16 cellular contexts compared by ENCODE assay signal in the genomic region with DNA sequence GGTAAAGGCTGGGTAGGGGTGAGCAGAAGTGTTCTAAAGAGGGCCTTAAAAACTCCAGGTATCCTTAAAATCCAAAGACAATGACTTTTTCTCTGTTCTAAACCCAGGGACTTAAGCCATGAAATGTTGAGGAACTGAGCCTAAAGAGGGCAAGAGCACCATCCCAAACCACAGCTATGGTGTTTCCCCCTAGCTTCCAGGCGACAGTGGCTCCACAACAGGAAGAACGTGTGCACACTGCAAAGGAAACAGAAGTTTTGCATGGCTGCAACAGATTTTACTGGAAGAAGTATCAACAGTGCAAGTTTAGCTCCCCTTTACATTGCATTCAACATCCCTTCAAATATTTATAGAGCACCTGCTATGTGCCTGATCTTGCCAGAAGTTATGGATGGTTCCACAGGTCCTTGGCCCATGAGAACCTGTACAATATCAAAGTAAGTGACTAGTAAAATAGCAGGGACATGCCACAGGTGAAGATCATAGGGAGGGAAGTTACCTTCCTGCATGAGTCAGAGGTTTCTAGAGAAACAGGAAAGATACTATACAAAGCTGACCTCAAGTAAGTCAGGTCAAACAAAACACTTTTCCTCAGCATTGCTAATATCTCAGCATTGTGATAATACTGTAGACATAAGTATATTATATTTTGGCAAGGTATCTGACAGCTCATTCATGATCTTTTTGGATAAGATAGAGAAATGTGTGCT.
A peak's percentile ranks its signal among the peaks of the same experiment; 100 is the strongest.
DNase-seq lines count a peak whose midpoint lies in the region; ATAC-seq and TF ChIP-seq lines count a peak whose summit lies in the region.
"Had no signal": no experiment of that assay in that cellular context is flagged by ENCODE, and none has a peak within 500 bp of the region (broad histone marks: within the 10 kb centered on the region; RNA-seq: fewer than 3 reads in every experiment).

No MANE protein-coding gene starts in this region.

- ATAC-seq in GM18858 (IDR thresholded peaks at IDR 0.05; ENCODE audit: unreplicated experiment) (peak; percentile 59), HG02798 (IDR thresholded peaks at IDR 0.05; ENCODE audit: poor library complexity, unreplicated experiment) (peak; percentile 62), SK-N-SH treated with all-trans-retinoic acid at 6 μM for 48 hours (no peak), GM19328 (IDR thresholded peaks at IDR 0.05; ENCODE audit: unreplicated experiment) (no peak)

- DNase-seq in Ammon's horn (ENCODE audit: low spot score), result peak; percentile 51
- DNase-seq in RPMI8226, result peak; percentile 9
- no peak for DNase-seq in DMS 273 treated with DMSO at 0.1 percent for 48 hours (lab: John Stamatoyannopoulos, UW)
- DNase-seq in SW480 (ENCODE audit: low spot score), result no peak
- DNase-seq: activated B cell treated with CpG ODN at 0.5 μM for 24 hours; activated gamma-delta T cell treated with Interleukin-2 at 50 U/mL for 16 hours; CD4-positive, alpha-beta memory T cell; foreskin fibroblast; kidney; NCI-H2081; Peyer's patch; stimulated activated naive CD4-positive, alpha-beta T cell treated with Interleukin-2 at 50 U/mL for 16 hours had no signal

TF ChIP-seq in SK-N-SH treated with all-trans-retinoic acid at 6 μM for 48 hours, 23 proteins besides CTCF, POLR2A, EP300 and RAD21:
- no peak for TF ChIP-seq OSR1 (CRISPR knock-in tag; IDR thresholded peaks at IDR 0.05)
- TF ChIP-seq CSRNP3 (CRISPR knock-in tag; IDR thresholded peaks at IDR 0.05), result no peak
- TF ChIP-seq GLIS3 (CRISPR knock-in tag; IDR thresholded peaks at IDR 0.05), result no peak
- no peak for TF ChIP-seq POU6F1 (CRISPR knock-in tag; IDR thresholded peaks at IDR 0.05; ENCODE audit: borderline replicate concordance, low read depth)
- no peak for TF ChIP-seq ESRRG (CRISPR knock-in tag; IDR thresholded peaks at IDR 0.05)
- no peak for TF ChIP-seq ZFP3 (CRISPR knock-in tag; IDR thresholded peaks at IDR 0.05)
- no peak for TF ChIP-seq SNAI2 (CRISPR knock-in tag; IDR thresholded peaks at IDR 0.05)
- TF ChIP-seq PPARA (CRISPR knock-in tag; IDR thresholded peaks at IDR 0.05; ENCODE audit: borderline replicate concordance), result no peak
- no peak for TF ChIP-seq ZNF70 (CRISPR knock-in tag; IDR thresholded peaks at IDR 0.05)
- no peak for TF ChIP-seq CREB5 (CRISPR knock-in tag; IDR thresholded peaks at IDR 0.05; ENCODE audit: low read depth)
- TF ChIP-seq PATZ1 (CRISPR knock-in tag; IDR thresholded peaks at IDR 0.05; ENCODE audit: borderline replicate concordance), result no peak
- TF ChIP-seq TOX (CRISPR knock-in tag; IDR thresholded peaks at IDR 0.05; ENCODE audit: borderline replicate concordance), result no peak
- TF ChIP-seq, protein P1, sequence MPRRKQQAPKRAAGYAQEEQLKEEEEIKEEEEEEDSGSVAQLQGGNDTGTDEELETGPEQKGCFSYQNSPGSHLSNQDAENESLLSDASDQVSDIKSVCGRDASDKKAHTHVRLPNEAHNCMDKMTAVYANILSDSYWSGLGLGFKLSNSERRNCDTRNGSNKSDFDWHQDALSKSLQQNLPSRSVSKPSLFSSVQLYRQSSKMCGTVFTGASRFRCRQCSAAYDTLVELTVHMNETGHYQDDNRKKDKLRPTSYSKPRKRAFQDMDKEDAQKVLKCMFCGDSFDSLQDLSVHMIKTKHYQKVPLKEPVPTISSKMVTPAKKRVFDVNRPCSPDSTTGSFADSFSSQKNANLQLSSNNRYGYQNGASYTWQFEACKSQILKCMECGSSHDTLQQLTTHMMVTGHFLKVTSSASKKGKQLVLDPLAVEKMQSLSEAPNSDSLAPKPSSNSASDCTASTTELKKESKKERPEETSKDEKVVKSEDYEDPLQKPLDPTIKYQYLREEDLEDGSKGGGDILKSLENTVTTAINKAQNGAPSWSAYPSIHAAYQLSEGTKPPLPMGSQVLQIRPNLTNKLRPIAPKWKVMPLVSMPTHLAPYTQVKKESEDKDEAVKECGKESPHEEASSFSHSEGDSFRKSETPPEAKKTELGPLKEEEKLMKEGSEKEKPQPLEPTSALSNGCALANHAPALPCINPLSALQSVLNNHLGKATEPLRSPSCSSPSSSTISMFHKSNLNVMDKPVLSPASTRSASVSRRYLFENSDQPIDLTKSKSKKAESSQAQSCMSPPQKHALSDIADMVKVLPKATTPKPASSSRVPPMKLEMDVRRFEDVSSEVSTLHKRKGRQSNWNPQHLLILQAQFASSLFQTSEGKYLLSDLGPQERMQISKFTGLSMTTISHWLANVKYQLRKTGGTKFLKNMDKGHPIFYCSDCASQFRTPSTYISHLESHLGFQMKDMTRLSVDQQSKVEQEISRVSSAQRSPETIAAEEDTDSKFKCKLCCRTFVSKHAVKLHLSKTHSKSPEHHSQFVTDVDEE (CRISPR knock-in tag; IDR thresholded peaks at IDR 0.05), result no peak
- TF ChIP-seq CSDC2 (CRISPR knock-in tag; IDR thresholded peaks at IDR 0.05), result no peak
- no peak for TF ChIP-seq ISL1 (CRISPR knock-in tag; IDR thresholded peaks at IDR 0.05)
- no peak for TF ChIP-seq ZNF8 (CRISPR knock-in tag; IDR thresholded peaks at IDR 0.05)
- TF ChIP-seq ZC3H10 (CRISPR knock-in tag; IDR thresholded peaks at IDR 0.05), result no peak

Comparison
In these comparisons a context has a peak if more than half of its experiments do, and no peak if none do; other contexts are left out.
1. DNase-seq: peak in Ammon's horn (single experiment) and RPMI8226 (single experiment); none in DMS 273 treated with DMSO at 0.1 percent for 48 hours (single experiment) and SW480 (single experiment).
2. ATAC-seq: peak in GM18858 (single experiment) and HG02798 (single experiment); none in SK-N-SH treated with all-trans-retinoic acid at 6 μM for 48 hours (single experiment) and GM19328 (single experiment).